In the genomic region with DNA sequence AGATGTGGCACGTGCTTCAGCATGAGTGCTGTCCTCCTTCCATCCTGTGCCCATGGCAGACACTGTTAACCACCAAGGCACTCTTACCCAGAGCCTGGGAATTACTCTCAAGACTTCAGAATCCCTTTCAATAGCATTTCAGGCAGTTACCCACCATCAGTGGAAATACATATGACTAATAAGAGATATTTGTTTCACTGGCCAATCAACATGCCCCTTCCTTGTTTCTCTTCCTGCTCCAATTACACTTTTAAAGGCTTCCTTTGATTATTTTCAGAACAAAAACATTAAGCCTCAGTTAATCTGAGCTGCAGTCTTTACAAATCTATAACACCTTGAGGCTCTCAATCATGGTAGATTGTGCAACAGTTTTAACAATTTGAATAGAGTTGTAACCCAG, we compare ENCODE assay signal across 16 cellular contexts.
DNase-seq lines count a peak whose midpoint lies in the region; ATAC-seq, FAIRE-seq and TF ChIP-seq lines count a peak whose summit lies in the region.
"Had no signal": no experiment of that assay in that cellular context is flagged by ENCODE, and none has a peak within 500 bp of the region (broad histone marks: within the 10 kb centered on the region; RNA-seq: fewer than 3 reads in every experiment).

No MANE protein-coding gene starts in this region.

- no peak for TF ChIP-seq RAD21 in HepG2 (CRISPR knock-in tag; IDR thresholded peaks at IDR 0.05)

- FAIRE-seq in HepG2 (lab: Jason Lieb, UNC), result no peak
- FAIRE-seq: GM12878, GM18507 had no signal

- TF ChIP-seq CTCF in HepG2 (CRISPR knock-in tag; IDR thresholded peaks at IDR 0.05) (no peak), right lobe of liver (IDR thresholded peaks at IDR 0.05) (no peak), choroid plexus epithelial cell (conservative IDR thresholded peaks at IDR 0.05; ENCODE audit: low read depth, low read length) (no peak)

- H2AFZ ChIP-seq in HepG2 (ENCODE audit: low read length), result no peak overlapping the region

- H3K27ac ChIP-seq in HepG2 (ENCODE audit: extremely low read length, insufficient read depth, low read length), result no peak overlapping the region
- H3K27ac ChIP-seq in right lobe of liver, result no peak overlapping the region
- H3K27ac ChIP-seq: BLaER1 treated with 17β-estradiol and CSF1 and Interleukin-3, amounts not matched to agents 10 nM and 100 nM had no signal

- TF ChIP-seq EP300 in HepG2 (IDR thresholded peaks at IDR 0.05; ENCODE audit: low read depth in 2 of 2, low read length in 2 of 2) (no peak), HepG2 (CRISPR knock-in tag; IDR thresholded peaks at IDR 0.05; ENCODE audit: borderline replicate concordance) (no peak)

- no peaks in the 10 kb centered on the region for H3K79me2 ChIP-seq in HepG2 (ENCODE audit: insufficient read depth, low read length)

- 100% methylated on average over 1 of the region's 1 CpG for WGBS in HepG2 (ENCODE audit: low lambda C conversion rate)
- 100% methylated on average over 1 of the region's 1 CpG for WGBS in right lobe of liver (ENCODE audit: insufficient coverage, low coverage, low lambda C conversion rate, missing lambda C conversion rate)

- H3K27me3 ChIP-seq in HepG2 (ENCODE audit: control insufficient read depth in 1 of 2, insufficient read depth in 2 of 2, low read length in 2 of 2) (no peaks in the 10 kb centered on the region), right lobe of liver (no peaks in the 10 kb centered on the region)
- H3K27me3 ChIP-seq: BLaER1 treated with 17β-estradiol and CSF1 and Interleukin-3, amounts not matched to agents 10 nM and 100 nM had no signal

- H3K4me1 ChIP-seq in HepG2 (ENCODE audit: insufficient read depth, low read length) (no peaks in the 10 kb centered on the region), right lobe of liver (no peaks in the 10 kb centered on the region)
- H3K4me1 ChIP-seq: BLaER1 treated with 17β-estradiol and CSF1 and Interleukin-3, amounts not matched to agents 10 nM and 100 nM had no signal

- H3K9me3 ChIP-seq in HepG2 (ENCODE audit: low read length) (no peaks in the 10 kb centered on the region), right lobe of liver (no peaks in the 10 kb centered on the region)

- no peak for ATAC-seq in HepG2
- ATAC-seq in right lobe of liver, result no peak
- ATAC-seq: GM12878 had no signal

- H3K9ac ChIP-seq in HepG2 (ENCODE audit: insufficient read depth, low read depth, low read length), result no peak overlapping the region
- H3K9ac ChIP-seq: BLaER1 treated with 17β-estradiol and CSF1 and Interleukin-3, amounts not matched to agents 10 nM and 100 nM had no signal

- TF ChIP-seq POLR2A in HepG2 (IDR thresholded peaks at IDR 0.05; ENCODE audit: insufficient read depth in 1 of 2, low read depth in 2 of 2, low read length in 2 of 2) (no peak), right lobe of liver (IDR thresholded peaks at IDR 0.05) (no peak)

- no TSS peak for BruUV-seq in HepG2 (replicated peaks; lab: Mats Ljungman, UMichigan)

- H4K20me1 ChIP-seq in HepG2 (ENCODE audit: insufficient read depth, low read length), result no peaks in the 10 kb centered on the region
- H4K20me1 ChIP-seq: BLaER1 treated with 17β-estradiol and CSF1 and Interleukin-3, amounts not matched to agents 10 nM and 100 nM had no signal

- CTCF ChIA-PET in HepG2 (lab: Yijun Ruan, JAX; ENCODE audit: low intra/inter-chr PET ratio, low total read pairs), result no interaction called here

- intact Hi-C loops in HepG2 (cut with micrococcal nuclease; ENCODE audit: unreplicated experiment), result no loop called here
- intact Hi-C loops in right lobe of liver (cut with DNase I), result no loop called here

- DNase-seq in HepG2 (ENCODE audit: low spot score), result no peak
- no peak for DNase-seq in right lobe of liver
- DNase-seq in choroid plexus epithelial cell (ENCODE audit: low read depth), result peak; percentile 28
- DNase-seq in iris pigment epithelial cell (ENCODE audit: low read depth), result peak; percentile 29
- no peak for DNase-seq in NCI-H446 treated with DMSO at 0.1 percent for 48 hours (lab: John Stamatoyannopoulos, UW)
- DNase-seq in COR-L47 (lab: John Stamatoyannopoulos, UW), result no peak
- DNase-seq in activated naive CD4-positive, alpha-beta T cell (lab: John Stamatoyannopoulos, UW), result no peak
- DNase-seq: 8988T; Calu3; CD4-positive, CD25-positive, alpha-beta regulatory T cell; DMS 273 treated with DMSO at 0.1 percent for 48 hours; GOT3; H9 had no signal

- POLR2A ChIA-PET in HepG2 (lab: Yijun Ruan, JAX), result no interaction called here

- in situ Hi-C loops in HepG2 (cut with HindIII; ENCODE audit: extremely low pct_ligation_motif_present, low pct_unique_long_range_greater_than_20kb), result no loop called here

- H3K36me3 ChIP-seq in HepG2 (replicated peaks in 1 of 2; ENCODE audit: control insufficient read depth in 1 of 2, insufficient read depth in 2 of 2, low read length in 2 of 2), result peaks cover 1 to 9% of the 10 kb centered on the region in 2 experiments; a peak in 1 of 5 replicates
- H3K36me3 ChIP-seq in right lobe of liver, result no peaks in the 10 kb centered on the region

- no peak overlapping the region for H3K4me2 ChIP-seq in HepG2 (ENCODE audit: low read depth, low read length)
- H3K4me2 ChIP-seq: BLaER1 treated with 17β-estradiol and CSF1 and Interleukin-3, amounts not matched to agents 10 nM and 100 nM had no signal

- H3K4me3 ChIP-seq in HepG2 (replicated peaks in 1 of 3; ENCODE audit: insufficient read depth in 1 of 3, low read depth in 2 of 3, low read length in 3 of 3), result no peak overlapping the region
- H3K4me3 ChIP-seq in right lobe of liver, result no peak overlapping the region
- H3K4me3 ChIP-seq in choroid plexus epithelial cell (ENCODE audit: low read depth, low read length), result no peak overlapping the region
- H3K4me3 ChIP-seq: BLaER1 treated with 17β-estradiol and CSF1 and Interleukin-3, amounts not matched to agents 10 nM and 100 nM; GM12878 had no signal

TF ChIP-seq in HepG2, 621 proteins besides CTCF, POLR2A, EP300 and RAD21:
- TF ChIP-seq MEIS2 (CRISPR knock-in tag; IDR thresholded peaks at IDR 0.05), result no peak
- TF ChIP-seq CEBPB (IDR thresholded peaks at IDR 0.05; ENCODE audit: borderline replicate concordance, low read depth, low read length), result peak; percentile 41; the same call in 1 of the 2 replicates

Comparison
In these comparisons a context has a peak if more than half of its experiments do, and no peak if none do; other contexts are left out.
1. DNase-seq: peak in choroid plexus epithelial cell (single experiment) and iris pigment epithelial cell (single experiment); none in HepG2 (single experiment), right lobe of liver (0 of 3), NCI-H446 treated with DMSO at 0.1 percent for 48 hours (single experiment), COR-L47 (single experiment) and activated naive CD4-positive, alpha-beta T cell (0 of 4).